ENCODE assay signal across 16 cellular contexts in genomic region chr20:54085425-54085824, GRCh38. TPM values are rescaled to one million over a fixed set of nuclear protein-coding genes. Genes with fewer than 3 reads are reported as not detected.
A peak's percentile ranks its signal among the peaks of the same experiment; 100 is the strongest.
DNase-seq lines count a peak whose midpoint lies in the region; ATAC-seq and TF ChIP-seq lines count a peak whose summit lies in the region.
"Had no signal": no experiment of that assay in that cellular context is flagged by ENCODE, and none has a peak within 500 bp of the region (broad histone marks: within the 10 kb centered on the region; RNA-seq: fewer than 3 reads in every experiment).

No MANE protein-coding gene starts in this region.

- no peak for ATAC-seq in CD8-positive, alpha-beta T cell
- no peak for ATAC-seq in GM18498 (IDR thresholded peaks at IDR 0.05; ENCODE audit: unreplicated experiment)

- peak overlapping the region; percentile 69 for H3K4me2 ChIP-seq in GM23248 (ENCODE audit: unreplicated experiment)

- H3K4me1 Mint-ChIP-seq in CD8-positive, alpha-beta T cell (ENCODE audit: low read depth): peaks cover 7% of the 10 kb centered on the region

- peaks cover 51% of the 10 kb centered on the region for H3K4me1 ChIP-seq in GM23248 (ENCODE audit: insufficient read depth)
- H3K4me1 ChIP-seq in stomach: peaks cover 12 to 34% (median 18%) of the 10 kb centered on the region in 4 donors
- peaks cover 5% of the 10 kb centered on the region for H3K4me1 ChIP-seq in CD8-positive, alpha-beta T cell (ENCODE audit: insufficient read depth, low read length)
- H3K4me1 ChIP-seq: HAP-1 had no signal

- no peak overlapping the region for H3K9ac ChIP-seq in GM23248

- TF ChIP-seq EP300 in stomach (IDR thresholded peaks at IDR 0.05): no peak

- in situ Hi-C loops in GM23248 (cut with MboI): no loop called here

- no peaks in the 10 kb centered on the region for H4K20me1 ChIP-seq in GM23248 (ENCODE audit: insufficient read depth)

- no peaks in the 10 kb centered on the region for H3K79me2 ChIP-seq in GM23248 (ENCODE audit: insufficient read depth)

- H3K9me3 Mint-ChIP-seq in CD8-positive, alpha-beta T cell: no peaks in the 10 kb centered on the region
- H3K9me3 Mint-ChIP-seq: CD4-positive, alpha-beta T cell had no signal

- H3K4me3 ChIP-seq in GM23248 (no peak overlapping the region), stomach (no peak overlapping the region)
- H3K4me3 ChIP-seq in CD8-positive, alpha-beta T cell (ENCODE audit: low read depth, low read length): no peak overlapping the region
- H3K4me3 ChIP-seq: HAP-1 had no signal

- H3K9me3 ChIP-seq in GM23248 (ENCODE audit: low read depth) (no peaks in the 10 kb centered on the region), stomach (no peaks in the 10 kb centered on the region)
- no peaks in the 10 kb centered on the region for H3K9me3 ChIP-seq in CD8-positive, alpha-beta T cell (ENCODE audit: low read length)
- H3K9me3 ChIP-seq: HAP-1 had no signal

- no peaks in the 10 kb centered on the region for H3K9me2 ChIP-seq in GM23248 (ENCODE audit: insufficient read depth)

- H3K36me3 ChIP-seq in GM23248 (ENCODE audit: low read depth): no peaks in the 10 kb centered on the region
- H3K36me3 ChIP-seq in stomach: no peaks in the 10 kb centered on the region
- H3K36me3 ChIP-seq in CD8-positive, alpha-beta T cell (ENCODE audit: insufficient read depth, low read length): no peaks in the 10 kb centered on the region
- H3K36me3 ChIP-seq: HAP-1 had no signal

- peaks cover 51% of the 10 kb centered on the region for H3F3A ChIP-seq in GM23248 (ENCODE audit: insufficient read depth)

- H3K27ac ChIP-seq in GM23248 (peak overlapping the region; percentile 95), VCaP (peak overlapping the region; percentile 51), stomach (peak overlapping the region in 4 of 5 donors; percentile 12 to 66 (median 40))
- H3K27ac ChIP-seq in CD8-positive, alpha-beta T cell (ENCODE audit: low read depth, low read length): no peak overlapping the region
- H3K27ac ChIP-seq: C4-2B had no signal

- DNase-seq in GM23248: no peak
- no peak for DNase-seq in stomach
- DNase-seq in epidermal melanocyte (ENCODE audit: insufficient read length, low spot score): no peak
- no peak for DNase-seq in CD8-positive, alpha-beta T cell
- DNase-seq: AML-193; CD4-positive, alpha-beta T cell; DMS153; DMS79; GDM1 had no signal

- H2AFZ ChIP-seq in GM23248: no peak overlapping the region

- WGBS in GM23248 (ENCODE audit: low coverage in 1 of 2, low lambda C conversion rate in 2 of 2, missing lambda C conversion rate in 2 of 2), 2 experiments: 95 to 97% methylated on average over 1 of the region's 1 CpG
- 27 to 74% (median 47%) methylated on average over 1 of the region's 1 CpG for WGBS in stomach, 5 donors

- intact Hi-C loops in stomach (cut with DNase I; ENCODE audit: low total_unique reads): no loop called here
- intact Hi-C loops in CD8-positive, alpha-beta T cell (cut with DNase I, micrococcal nuclease): no loop called here

- no peaks in the 10 kb centered on the region for H3K36me3 Mint-ChIP-seq in CD8-positive, alpha-beta T cell

- H3K27me3 Mint-ChIP-seq in CD8-positive, alpha-beta T cell (ENCODE audit: low read depth): peaks cover 2% of the 10 kb centered on the region

- POLR2A ChIA-PET in CD8-positive, alpha-beta T cell (lab: Charles Lee): no interaction called here

- TF ChIP-seq CTCF in VCaP (conservative IDR thresholded peaks at IDR 0.05): no peak
- no peak for TF ChIP-seq CTCF in stomach (IDR thresholded peaks at IDR 0.05)
- no peak for TF ChIP-seq CTCF in CD8-positive, alpha-beta T cell (IDR thresholded peaks at IDR 0.05)

- H3K27me3 ChIP-seq in GM23248 (replicated peaks; ENCODE audit: insufficient read depth): no peaks in the 10 kb centered on the region
- no peaks in the 10 kb centered on the region for H3K27me3 ChIP-seq in stomach
- H3K27me3 ChIP-seq in CD8-positive, alpha-beta T cell (ENCODE audit: insufficient read depth, low read length): no peaks in the 10 kb centered on the region

- no peak for TF ChIP-seq POLR2A in stomach (IDR thresholded peaks at IDR 0.05)

- H3K4me3 Mint-ChIP-seq in CD8-positive, alpha-beta T cell: no peak overlapping the region
- H3K4me3 Mint-ChIP-seq: CD4-positive, alpha-beta T cell had no signal

- no peak overlapping the region for H3K27ac Mint-ChIP-seq in CD8-positive, alpha-beta T cell
- H3K27ac Mint-ChIP-seq: CD4-positive, alpha-beta T cell had no signal

- CTCF ChIA-PET in CD8-positive, alpha-beta T cell (lab: Charles Lee): interaction anchor here (0.6 kb wide), 1 partner anchor 83 kb away, joined by 3 read pairs; no protein-coding TSS in a partner anchor

RNA-seq across cellular contexts. Expression of gene BCAS1, which starts 15.0 kb away (rescaled TPM):
- total RNA-seq in GM23248 (2014; rRNA removed; shearing (Covaris generic)): not detected in 2 replicates
- polyA plus RNA-seq in GM23248 (2016; fragmentation: Nextera tagmentation; extraction: Ambion mirVana) (0.38 and 0.41 TPM in 2 replicates), stomach (100 to 1,000 TPM in 1 of 3 donors, 10 to 100 TPM in 1, 1 to 10 TPM in 1; 6.3 to 145 (median 36.4) TPM)
- 100 to 1,000 TPM in 2 of 5 donors, 10 to 100 TPM in 3; 29.0 to 110 (median 98.6) TPM for total RNA-seq in stomach
- total RNA-seq in CD8-positive, alpha-beta T cell: not detected
- total RNA-seq: Daoy, H4 had no signal
- polyA plus RNA-seq: BJ had no signal

Comparison
In these comparisons a context has a peak if more than half of its experiments do, and no peak if none do; other contexts are left out.
1. RNA of gene BCAS1, which starts 15.0 kb away (total RNA-seq): 29.0 to 110 TPM in stomach; not detected in CD8-positive, alpha-beta T cell and not detected in GM23248; every median in the first group is over 10 times any median in the second.